9 cellular contexts compared by ENCODE assay signal in genomic region chr16:89449726-89450335, GRCh38. TPM values are rescaled to one million over a fixed set of nuclear protein-coding genes. Genes with fewer than 3 reads are reported as not detected.
A peak's percentile ranks its signal among the peaks of the same experiment; 100 is the strongest.
DNase-seq lines count a peak whose midpoint lies in the region; ATAC-seq and TF ChIP-seq lines count a peak whose summit lies in the region.
"Had no signal": no experiment of that assay in that cellular context is flagged by ENCODE, and none has a peak within 500 bp of the region (broad histone marks: within the 10 kb centered on the region; RNA-seq: fewer than 3 reads in every experiment).

No MANE protein-coding gene starts in this region.

- POLR2A ChIA-PET in CD8-positive, alpha-beta memory T cell (lab: Charles Lee): no interaction called here

- DNase-seq in CD8-positive, alpha-beta memory T cell: no peak
- peak; percentile 49 for DNase-seq in KBM-7
- peak; percentile 21 for DNase-seq in brain microvascular endothelial cell
- DNase-seq in naive B cell: no peak
- no peak for DNase-seq in NCI-H187 treated with DMSO at 0.1 percent for 48 hours (lab: John Stamatoyannopoulos, UW)
- DNase-seq: NCI-H226, pancreas had no signal

- ATAC-seq in naive B cell (ENCODE audit: low read depth in 2 of 2) (peak; percentile 66 to 69), HG02970 (IDR thresholded peaks at IDR 0.05; ENCODE audit: low FRiP score, unreplicated experiment) (no peak), HG03280 (IDR thresholded peaks at IDR 0.05; ENCODE audit: unreplicated experiment) (no peak)

- in situ Hi-C loops in KBM-7 (cut with MboI; ENCODE audit: low pct_unique_long_range_greater_than_20kb, low sequenced_read_pairs): no loop called here
- in situ Hi-C loops in brain microvascular endothelial cell (cut with HindIII; ENCODE audit: low pct_ligation_motif_present, low sequenced_read_pairs): no loop called here

- no peaks in the 10 kb centered on the region for H3K27me3 ChIP-seq in CD8-positive, alpha-beta memory T cell (ENCODE audit: insufficient read depth, low read length, poor library complexity, severe bottlenecking)
- H3K27me3 ChIP-seq in brain microvascular endothelial cell (replicated peaks): no peaks in the 10 kb centered on the region
- H3K27me3 ChIP-seq: pancreas had no signal

- no peaks in the 10 kb centered on the region for H3K36me3 Mint-ChIP-seq in CD8-positive, alpha-beta memory T cell
- no peaks in the 10 kb centered on the region for H3K36me3 Mint-ChIP-seq in naive B cell

- no peaks in the 10 kb centered on the region for H3K9me3 Mint-ChIP-seq in CD8-positive, alpha-beta memory T cell
- H3K9me3 Mint-ChIP-seq in naive B cell: peaks cover 0 to 3% (median 0%) of the 10 kb centered on the region in 7 donors

- H3K4me1 Mint-ChIP-seq in CD8-positive, alpha-beta memory T cell: peaks cover 83 to 95% (median 93%) of the 10 kb centered on the region in 3 donors
- H3K4me1 Mint-ChIP-seq in naive B cell: peaks cover 54 to 90% (median 81%) of the 10 kb centered on the region in 3 donors

- H3K27ac ChIP-seq in CD8-positive, alpha-beta memory T cell (ENCODE audit: low read depth, low read length): no peak overlapping the region
- no peak overlapping the region for H3K27ac ChIP-seq in brain microvascular endothelial cell

- H3K4me3 ChIP-seq in CD8-positive, alpha-beta memory T cell (ENCODE audit: low read length): no peak overlapping the region
- no peak overlapping the region for H3K4me3 ChIP-seq in brain microvascular endothelial cell (ENCODE audit: low read depth, low read length)
- H3K4me3 ChIP-seq: pancreas had no signal

- no peaks in the 10 kb centered on the region for H3K36me3 ChIP-seq in CD8-positive, alpha-beta memory T cell (ENCODE audit: insufficient read depth, low read length)
- H3K36me3 ChIP-seq in brain microvascular endothelial cell (replicated peaks): no peaks in the 10 kb centered on the region
- H3K36me3 ChIP-seq: pancreas had no signal

- no peaks in the 10 kb centered on the region for H3K27me3 Mint-ChIP-seq in CD8-positive, alpha-beta memory T cell
- H3K27me3 Mint-ChIP-seq in naive B cell: peaks cover 0 to 5% (median 0%) of the 10 kb centered on the region in 3 donors

- H3K9me3 ChIP-seq in CD8-positive, alpha-beta memory T cell (ENCODE audit: low read length): no peaks in the 10 kb centered on the region
- H3K9me3 ChIP-seq: pancreas had no signal

- H3K4me3 Mint-ChIP-seq in CD8-positive, alpha-beta memory T cell: peak overlapping the region; percentile 12 to 60 (median 43)
- peak overlapping the region in 4 of 8 donors; percentile 29 to 74 (median 68) for H3K4me3 Mint-ChIP-seq in naive B cell

- peak overlapping the region; percentile 5 to 80 (median 62) for H3K27ac Mint-ChIP-seq in CD8-positive, alpha-beta memory T cell
- H3K27ac Mint-ChIP-seq in naive B cell: peak overlapping the region in 2 of 6 donors; percentile 70 to 84

- TF ChIP-seq CTCF in brain microvascular endothelial cell (IDR thresholded peaks at IDR 0.05; ENCODE audit: low read depth, low read length, missing control alignments): no peak

- peaks cover 95% of the 10 kb centered on the region for H3K4me1 ChIP-seq in CD8-positive, alpha-beta memory T cell (ENCODE audit: insufficient read depth, low read length)

- CTCF ChIA-PET in CD8-positive, alpha-beta memory T cell (lab: Charles Lee): interaction anchor here (1.1 kb wide), 2 partner anchors 41 to 56 kb away, joined by 3 read pairs; no protein-coding TSS in a partner anchor

RNA-seq across cellular contexts. Expression of gene ANKRD11, which starts 40.5 kb away (rescaled TPM):
- 100 to 1,000 TPM; 130 to 150 TPM for total RNA-seq in CD8-positive, alpha-beta memory T cell
- polyA plus RNA-seq in CD8-positive, alpha-beta memory T cell: 39.8 TPM
- 10 to 100 TPM in 3 of 6 donors, 1 to 10 TPM in 2, under 1 TPM in 1; 0.78 to 24.8 (median 10.1) TPM for polyA plus RNA-seq in naive B cell (ENCODE audit: low read depth in 6 of 6)

RNA-seq across cellular contexts. Expression of gene SPG7, which starts 58.4 kb away (rescaled TPM):
- total RNA-seq in CD8-positive, alpha-beta memory T cell: 10 to 100 TPM; 77.4 to 79.5 TPM
- polyA plus RNA-seq in CD8-positive, alpha-beta memory T cell: 48.2 TPM
- 10 to 100 TPM; 34.8 to 54.1 (median 40.0) TPM for polyA plus RNA-seq in naive B cell (ENCODE audit: low read depth in 6 of 6)

Comparison
In these comparisons a context has a peak if more than half of its experiments do, and no peak if none do; other contexts are left out.
1. DNase-seq: peak in KBM-7 (single experiment) and brain microvascular endothelial cell (single experiment); none in CD8-positive, alpha-beta memory T cell (0 of 5), naive B cell (single experiment) and NCI-H187 treated with DMSO at 0.1 percent for 48 hours (single experiment).
2. ATAC-seq: peak in naive B cell (2 of 2); none in HG02970 (single experiment) and HG03280 (single experiment).